In genomic region chr5:74665823-74666222, GRCh38 we compare ENCODE assay signal across 2 cellular contexts.
TF ChIP-seq lines count a peak whose summit lies in the region.

No MANE protein-coding gene starts in this region.

TF ChIP-seq in HEK293, 187 proteins besides CTCF, POLR2A, EP300 and RAD21 (continued from another document):
- TF ChIP-seq PRDM6 (tag by site-specific recombination; IDR thresholded peaks at IDR 0.05) (peak; percentile 89), ZBTB20 (tag by site-specific recombination; IDR thresholded peaks at IDR 0.05) (peak; percentile 48; the same call in 1 of the 2 replicates), ZNF292 (tag by site-specific recombination; IDR thresholded peaks at IDR 0.05; ENCODE audit: borderline replicate concordance, low read depth) (no peak), ZBTB8A (tag by site-specific recombination; IDR thresholded peaks at IDR 0.05) (peak; percentile 50; the same call in 1 of the 2 replicates), IKZF3 (tag by site-specific recombination; IDR thresholded peaks at IDR 0.05) (no peak), PRDM4 (tag by site-specific recombination; IDR thresholded peaks at IDR 0.05) (0 out of 2 replicates have a peak, but pooled peaks have one; percentile 42), ZNF785 (tag by site-specific recombination; IDR thresholded peaks at IDR 0.05) (no peak), ZNF707 (tag by site-specific recombination; IDR thresholded peaks at IDR 0.05) (no peak), BCL6B (tag by site-specific recombination; IDR thresholded peaks at IDR 0.05) (peak; percentile 94), KLF10 (tag by site-specific recombination; IDR thresholded peaks at IDR 0.05) (peak; percentile 97), ZNF624 (tag by site-specific recombination; IDR thresholded peaks at IDR 0.05) (no peak), ZBTB44 (tag by site-specific recombination; IDR thresholded peaks at IDR 0.05) (peak; percentile 98), OSR2 (tag by site-specific recombination; IDR thresholded peaks at IDR 0.05) (peak; percentile 75; the same call in 1 of the 2 replicates), ZNF660 (tag by site-specific recombination; IDR thresholded peaks at IDR 0.05) (no peak), FEZF1 (tag by site-specific recombination; IDR thresholded peaks at IDR 0.05) (0 out of 2 replicates have a peak, but pooled peaks have one; percentile 54)
TF ChIP-seq in HEK293: peak in this region for 10.

TF ChIP-seq in SK-N-SH, 30 proteins besides CTCF, POLR2A, EP300 and RAD21 (continued from another document):
- TF ChIP-seq GABPA (IDR thresholded peaks at IDR 0.05; ENCODE audit: low read depth) = no peak
- no peak for TF ChIP-seq NFIC (IDR thresholded peaks at IDR 0.05; ENCODE audit: borderline replicate concordance)
- no peak for TF ChIP-seq MAX (IDR thresholded peaks at IDR 0.05; ENCODE audit: low read depth)
- TF ChIP-seq USF1 (IDR thresholded peaks at IDR 0.05; ENCODE audit: borderline replicate concordance, low read depth) = no peak
- TF ChIP-seq SIN3A (IDR thresholded peaks at IDR 0.05; ENCODE audit: borderline replicate concordance, low read depth, low read length) = no peak
- TF ChIP-seq, protein P1, sequence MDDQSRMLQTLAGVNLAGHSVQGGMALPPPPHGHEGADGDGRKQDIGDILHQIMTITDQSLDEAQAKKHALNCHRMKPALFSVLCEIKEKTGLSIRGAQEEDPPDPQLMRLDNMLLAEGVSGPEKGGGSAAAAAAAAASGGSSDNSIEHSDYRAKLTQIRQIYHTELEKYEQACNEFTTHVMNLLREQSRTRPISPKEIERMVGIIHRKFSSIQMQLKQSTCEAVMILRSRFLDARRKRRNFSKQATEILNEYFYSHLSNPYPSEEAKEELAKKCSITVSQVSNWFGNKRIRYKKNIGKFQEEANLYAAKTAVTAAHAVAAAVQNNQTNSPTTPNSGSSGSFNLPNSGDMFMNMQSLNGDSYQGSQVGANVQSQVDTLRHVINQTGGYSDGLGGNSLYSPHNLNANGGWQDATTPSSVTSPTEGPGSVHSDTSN (IDR thresholded peaks at IDR 0.05) = no peak
- TF ChIP-seq ELF1 (IDR thresholded peaks at IDR 0.05) = no peak
- TF ChIP-seq SMC3 (IDR thresholded peaks at IDR 0.05; ENCODE audit: low read depth, low read length) = no peak
- no peak for TF ChIP-seq MEF2A (IDR thresholded peaks at IDR 0.05; ENCODE audit: borderline replicate concordance, low read depth)
- no peak for TF ChIP-seq EZH2phosphoT487 (IDR thresholded peaks at IDR 0.05; ENCODE audit: borderline replicate concordance, low read depth)
- no peak for TF ChIP-seq TEAD4 (IDR thresholded peaks at IDR 0.05; ENCODE audit: borderline replicate concordance, insufficient read depth)
- no peak for TF ChIP-seq FOXM1 (IDR thresholded peaks at IDR 0.05; ENCODE audit: low read depth)
